34 cellular contexts compared by ENCODE assay signal in the genomic region with DNA sequence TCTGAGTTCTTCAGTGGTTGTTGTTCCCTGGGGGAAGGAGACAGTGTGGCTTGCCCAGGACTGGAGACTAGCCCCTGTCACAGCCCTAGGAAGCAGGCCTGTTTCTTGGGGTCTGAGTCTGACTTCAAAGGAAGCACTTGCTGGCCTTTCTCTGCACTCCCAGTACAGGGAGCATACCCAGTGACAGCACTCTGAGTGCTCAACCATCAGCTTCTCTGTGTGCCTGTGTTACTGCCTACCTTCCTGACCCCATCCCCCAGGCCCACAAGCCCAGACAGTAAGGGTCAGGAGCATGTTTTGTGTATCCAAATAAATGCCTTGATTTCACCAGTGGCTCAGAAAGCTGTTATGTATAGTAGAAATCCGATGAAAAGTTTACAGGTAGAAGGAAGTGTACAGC. TPM values are rescaled to one million over a fixed set of nuclear protein-coding genes. Genes with fewer than 3 reads are reported as not detected.
DNase-seq lines count a peak whose midpoint lies in the region; ATAC-seq, FAIRE-seq and TF ChIP-seq lines count a peak whose summit lies in the region.
"Had no signal": no experiment of that assay in that cellular context is flagged by ENCODE, and none has a peak within 500 bp of the region (broad histone marks: within the 10 kb centered on the region; RNA-seq: fewer than 3 reads in every experiment).

No MANE protein-coding gene starts in this region.

- intact Hi-C loops in heart right ventricle (cut with DNase I), result no loop called here
- intact Hi-C loops in cardiac septum (cut with DNase I), result no loop called here
- intact Hi-C loops in kidney (cut with DNase I), result no loop called here

- no peak overlapping the region for H2AK5ac ChIP-seq in mesendoderm (ENCODE audit: low read length)

- no peak overlapping the region for H3K4me2 ChIP-seq in mesendoderm (ENCODE audit: low read length)

- H3K4me3 ChIP-seq in heart right ventricle (no peak overlapping the region), kidney (ENCODE audit: low read length in 2 of 2) (no peak overlapping the region), mesendoderm (ENCODE audit: low read length) (no peak overlapping the region)
- H3K4me3 ChIP-seq: cardiac muscle cell, lower lobe of right lung, ovary, SK-N-MC, thoracic aorta, vagina had no signal

- no peak for FAIRE-seq in kidney (lab: Jason Lieb, UNC)
- FAIRE-seq: astrocyte, GM18507, GM19239, HTR-8/SVneo, keratinocyte had no signal

- peaks cover 0 to 24% (median 8%) of the 10 kb centered on the region in 9 donors for H3K4me1 ChIP-seq in heart right ventricle
- peaks cover 11 to 12% of the 10 kb centered on the region in 2 donors for H3K4me1 ChIP-seq in kidney (ENCODE audit: control insufficient read depth in 1 of 2, insufficient read depth in 1 of 2, low read depth in 1 of 2, low read length in 2 of 2)
- H3K4me1 ChIP-seq in mesendoderm (ENCODE audit: control insufficient read depth, low read depth, low read length), result no peaks in the 10 kb centered on the region
- H3K4me1 ChIP-seq: lower lobe of right lung, vagina had no signal

- no peak overlapping the region for H2BK15ac ChIP-seq in mesendoderm (replicated peaks; ENCODE audit: low read depth)

- peaks cover 0 to 19% (median 2%) of the 10 kb centered on the region in 11 donors for H3K9me3 ChIP-seq in heart right ventricle
- H3K9me3 ChIP-seq in T-helper 17 cell (ENCODE audit: control insufficient read depth, low read length, poor library complexity, severe bottlenecking), result no peaks in the 10 kb centered on the region
- peaks cover 0 to 2% of the 10 kb centered on the region in 2 donors for H3K9me3 ChIP-seq in kidney (ENCODE audit: control insufficient read depth in 1 of 2, low read length in 2 of 2)
- H3K9me3 ChIP-seq: lower lobe of right lung, ovary, vagina had no signal

- H3K4me3 Mint-ChIP-seq in T-helper 17 cell, result no peak overlapping the region
- H3K4me3 Mint-ChIP-seq in stimulated activated effector memory CD8-positive, alpha-beta T cell treated with anti-CD3 and anti-CD28 coated beads, Interleukin-12 subunit alpha, Interleukin-12 subunit beta, amount 100 ng/mL, for 72 hours, result no peak overlapping the region
- H3K4me3 Mint-ChIP-seq: activated CD4-positive, alpha-beta memory T cell treated with anti-CD3 and anti-CD28 coated beads for 36 hours; natural killer cell treated with Interleukin-12 subunit alpha and Interleukin-12 subunit beta and Interleukin-15 and Interleukin-18, amount 100 ng/mL, for 72 hours; stimulated activated naive CD8-positive, alpha-beta T cell treated with anti-CD3 and anti-CD28 coated beads, Interleukin-15, Interleukin-2, amounts not matched to agents 100 ng/mL and 50 ng/mL, for 24 hours had no signal

- no peak overlapping the region for H4K5ac ChIP-seq in mesendoderm (ENCODE audit: low read length)

- H3K79me2 ChIP-seq in mesendoderm (ENCODE audit: control insufficient read depth, insufficient read depth, low read length), result no peaks in the 10 kb centered on the region

- H3K79me1 ChIP-seq in mesendoderm (ENCODE audit: low read length), result no peaks in the 10 kb centered on the region

- H3K9ac ChIP-seq in kidney (ENCODE audit: low read length in 2 of 2) (no peak overlapping the region), mesendoderm (ENCODE audit: low read length) (no peak overlapping the region)

- ATAC-seq in heart right ventricle (peak in 1 of 8 donors; percentile 14), T-helper 17 cell (no peak), GM21786 (IDR thresholded peaks at IDR 0.05; ENCODE audit: unreplicated experiment) (no peak)
- ATAC-seq in stimulated activated effector memory CD8-positive, alpha-beta T cell treated with anti-CD3 and anti-CD28 coated beads, Interleukin-12 subunit alpha, Interleukin-12 subunit beta, amount 100 ng/mL, for 72 hours, result no peak
- ATAC-seq: esophagus mucosa; natural killer cell treated with Interleukin-12 subunit alpha and Interleukin-12 subunit beta and Interleukin-15 and Interleukin-18, amount 100 ng/mL, for 72 hours had no signal

- no peak overlapping the region for H4K8ac ChIP-seq in mesendoderm (ENCODE audit: low read depth, low read length)

- H3K23ac ChIP-seq in mesendoderm (ENCODE audit: low read length), result no peak overlapping the region

- peaks cover 12% of the 10 kb centered on the region for H3K36me3 Mint-ChIP-seq in T-helper 17 cell (ENCODE audit: low read depth)
- peaks cover 69% of the 10 kb centered on the region for H3K36me3 Mint-ChIP-seq in stimulated activated effector memory CD8-positive, alpha-beta T cell treated with anti-CD3 and anti-CD28 coated beads, Interleukin-12 subunit alpha, Interleukin-12 subunit beta, amount 100 ng/mL, for 72 hours

- no peak for TF ChIP-seq CTCF in heart right ventricle (IDR thresholded peaks at IDR 0.05)
- TF ChIP-seq CTCF in kidney (IDR thresholded peaks at IDR 0.05; ENCODE audit: borderline replicate concordance, extremely low read depth, insufficient read depth), result no peak

- no peak overlapping the region for H2BK120ac ChIP-seq in mesendoderm (ENCODE audit: low read depth, low read length)

- H3K4ac ChIP-seq in mesendoderm (ENCODE audit: low read depth, low read length), result no peak overlapping the region

- DNase-seq in heart right ventricle, result no peak
- no peak for DNase-seq in cardiac septum (ENCODE audit: low spot score)
- DNase-seq in T-helper 17 cell, result no peak
- no peak for DNase-seq in kidney
- no peak for DNase-seq in stimulated activated effector memory CD8-positive, alpha-beta T cell treated with anti-CD3 and anti-CD28 coated beads, Interleukin-12 subunit alpha, Interleukin-12 subunit beta, amount 100 ng/mL, for 72 hours (ENCODE audit: low spot score in 2 of 2)
- DNase-seq in mesendoderm, result no peak
- DNase-seq in activated CD4-positive, alpha-beta T cell treated with anti-CD3 and anti-CD28 coated beads for 1 hour, result no peak
- DNase-seq: activated CD4-positive, alpha-beta memory T cell treated with anti-CD3 and anti-CD28 coated beads for 36 hours; activated CD4-positive, CD25-positive, alpha-beta regulatory T cell; activated effector memory CD4-positive, alpha-beta T cell treated with anti-CD3 and anti-CD28 coated beads, Interleukin-2, amount 50 U/mL, for 16 hours; cortex of kidney; EL; H7; KBM-7; lower lobe of right lung; NCI-H1092 treated with DMSO at 0.1 percent for 48 hours; NCI-H187; NCI-H2171 treated with DMSO at 0.1 percent for 48 hours; NCI-H510A treated with DMSO at 0.1 percent for 48 hours; ovary; stimulated activated CD4-positive, alpha-beta T cell treated with anti-CD3 and anti-CD28 coated beads, Interleukin-1b, Interleukin-23, amount 100 ng/mL, for 48 hours had no signal

- 86 to 90% methylated on average over 1 of the region's 1 CpG for WGBS in heart right ventricle, 2 donors
- no CpG with 5 or more reads among the region's 1 CpG for WGBS in mesendoderm (ENCODE audit: extremely low coverage, insufficient coverage, low lambda C conversion rate)

- H3K27ac Mint-ChIP-seq in T-helper 17 cell, result peak overlapping the region; percentile 77
- H3K27ac Mint-ChIP-seq in stimulated activated effector memory CD8-positive, alpha-beta T cell treated with anti-CD3 and anti-CD28 coated beads, Interleukin-12 subunit alpha, Interleukin-12 subunit beta, amount 100 ng/mL, for 72 hours, result peak overlapping the region; percentile 48
- H3K27ac Mint-ChIP-seq: activated CD4-positive, alpha-beta memory T cell treated with anti-CD3 and anti-CD28 coated beads for 36 hours; natural killer cell treated with Interleukin-12 subunit alpha and Interleukin-12 subunit beta and Interleukin-15 and Interleukin-18, amount 100 ng/mL, for 72 hours had no signal

- H3K56ac ChIP-seq in mesendoderm (ENCODE audit: low read length), result no peak overlapping the region

- H2BK5ac ChIP-seq in mesendoderm (ENCODE audit: low read length), result no peak overlapping the region

- H3K27ac ChIP-seq in heart right ventricle (peak overlapping the region; percentile 14 to 85 (median 78)), kidney (ENCODE audit: low read depth in 2 of 2, low read length in 2 of 2) (peak overlapping the region; percentile 13 to 80), mesendoderm (ENCODE audit: low read depth, low read length) (no peak overlapping the region)
- H3K27ac ChIP-seq: lower lobe of right lung, ovary, SK-N-MC, thoracic aorta, vagina had no signal

- no peaks in the 10 kb centered on the region for H3K27me3 Mint-ChIP-seq in T-helper 17 cell
- H3K27me3 Mint-ChIP-seq: activated CD4-positive, alpha-beta memory T cell treated with anti-CD3 and anti-CD28 coated beads for 36 hours; natural killer cell treated with Interleukin-12 subunit alpha and Interleukin-12 subunit beta and Interleukin-15 and Interleukin-18, amount 100 ng/mL, for 72 hours; stimulated activated naive CD8-positive, alpha-beta T cell treated with anti-CD3 and anti-CD28 coated beads, Interleukin-15, Interleukin-2, amounts not matched to agents 100 ng/mL and 50 ng/mL, for 24 hours had no signal

- no peak overlapping the region for H3K18ac ChIP-seq in mesendoderm (ENCODE audit: low read length)

- H3K36me3 ChIP-seq in heart right ventricle (peaks cover 0 to 97% (median 14%) of the 10 kb centered on the region in 9 donors), kidney (ENCODE audit: control insufficient read depth in 1 of 2, insufficient read depth in 2 of 2, low read length in 2 of 2) (peaks cover 11 to 31% of the 10 kb centered on the region in 2 donors), mesendoderm (ENCODE audit: control insufficient read depth, insufficient read depth, low read length) (peaks cover 2% of the 10 kb centered on the region)
- H3K36me3 ChIP-seq: ovary had no signal

- no peaks in the 10 kb centered on the region for H3K27me3 ChIP-seq in heart right ventricle
- no peaks in the 10 kb centered on the region for H3K27me3 ChIP-seq in mesendoderm (ENCODE audit: insufficient read depth, low read length, poor library complexity)
- H3K27me3 ChIP-seq: cardiac muscle cell, ovary, vagina had no signal

- H3K4me1 Mint-ChIP-seq in T-helper 17 cell, result peaks cover 5% of the 10 kb centered on the region
- peaks cover 22% of the 10 kb centered on the region for H3K4me1 Mint-ChIP-seq in stimulated activated effector memory CD8-positive, alpha-beta T cell treated with anti-CD3 and anti-CD28 coated beads, Interleukin-12 subunit alpha, Interleukin-12 subunit beta, amount 100 ng/mL, for 72 hours

- no peaks in the 10 kb centered on the region for H3K9me3 Mint-ChIP-seq in stimulated activated effector memory CD8-positive, alpha-beta T cell treated with anti-CD3 and anti-CD28 coated beads, Interleukin-12 subunit alpha, Interleukin-12 subunit beta, amount 100 ng/mL, for 72 hours

RNA-seq across cellular contexts. Expression of gene OGDH, which starts 48.9 kb away (rescaled TPM):
- total RNA-seq in heart right ventricle, result 100 to 1,000 TPM; 500 to 724 (median 679) TPM
- 100 to 1,000 TPM; 202 to 421 TPM for polyA plus RNA-seq in heart right ventricle
- total RNA-seq in cardiac septum, result 406 TPM
- total RNA-seq in T-helper 17 cell, result 100 to 1,000 TPM; 130 to 134 TPM
- total RNA-seq in kidney, result 132 TPM
- 108 TPM for polyA plus RNA-seq in kidney (ENCODE audit: insufficient read depth, low read depth, low replicate concordance)
- 40.8 TPM for polyA plus RNA-seq in mesendoderm (2013, experiment 1 of 2)
- polyA plus RNA-seq in mesendoderm (2013, experiment 2 of 2), result 40.9 TPM
